In genomic region chr6:32855467-32856174, GRCh38 we compare ENCODE assay signal across 10 cellular contexts. TPM values are rescaled to one million over a fixed set of nuclear protein-coding genes. Genes with fewer than 3 reads are reported as not detected.
A peak's percentile ranks its signal among the peaks of the same experiment; 100 is the strongest.
DNase-seq lines count a peak whose midpoint lies in the region; ATAC-seq and TF ChIP-seq lines count a peak whose summit lies in the region.
"Had no signal": no experiment of that assay in that cellular context is flagged by ENCODE, and none has a peak within 500 bp of the region (broad histone marks: within the 10 kb centered on the region; RNA-seq: fewer than 3 reads in every experiment).

No MANE protein-coding gene starts in this region.

- H3K9me3 ChIP-seq in breast epithelium (no peaks in the 10 kb centered on the region), uterus (no peaks in the 10 kb centered on the region), BE2C (no peaks in the 10 kb centered on the region)

- H3K36me3 ChIP-seq in breast epithelium (no peaks in the 10 kb centered on the region), uterus (no peaks in the 10 kb centered on the region), BE2C (no peaks in the 10 kb centered on the region)

- no TSS peak for BruUV-seq in MCF 10A (replicated peaks; lab: Mats Ljungman, UMichigan)

- H3K4me3 ChIP-seq in breast epithelium (no peak overlapping the region), uterus (no peak overlapping the region), BE2C (ENCODE audit: low read depth, low read length) (no peak overlapping the region)

- H3K9me3 Mint-ChIP-seq in MCF 10A (ENCODE audit: unreplicated experiment) (no peaks in the 10 kb centered on the region), memory B cell (no peaks in the 10 kb centered on the region)
- H3K9me3 Mint-ChIP-seq in activated T-helper 1 cell treated with anti-CD3 and anti-CD28 coated beads, Interleukin-12 subunit alpha, Interleukin-12 subunit beta, Interleukin-2, Interleukin-4 antibody, amounts not matched to agents 30 ng/mL and 10 ng/mL and 1 ng/mL, durations not matched to agents 14 hours and 24 hours and 36 hours = no peaks in the 10 kb centered on the region

- H3K27ac ChIP-seq in breast epithelium = peak overlapping the region; percentile 96 to 100
- H3K27ac ChIP-seq in uterus = peak overlapping the region; percentile 97 to 99

- TF ChIP-seq CTCF in breast epithelium (IDR thresholded peaks at IDR 0.05) (no peak), MCF 10A (IDR thresholded peaks at IDR 0.05; ENCODE audit: unreplicated experiment) (no peak), uterus (IDR thresholded peaks at IDR 0.05) (no peak), BE2C (IDR thresholded peaks at IDR 0.05; ENCODE audit: low read depth, low read length) (no peak)

- CTCF ChIA-PET in MCF 10A (lab: Yijun Ruan, JAX) = interaction anchor here (0.5 to 5.7 kb wide), 11 partner anchors 13 to 683 kb away, joined by 3 to 110 read pairs (median 3); partner anchors contain the start of gene TAP2

- H3K4me3 Mint-ChIP-seq in MCF 10A (ENCODE audit: unreplicated experiment) (no peak overlapping the region), memory B cell (peak overlapping the region; percentile 100)
- H3K4me3 Mint-ChIP-seq in activated T-helper 1 cell treated with anti-CD3 and anti-CD28 coated beads, Interleukin-12 subunit alpha, Interleukin-12 subunit beta, Interleukin-2, Interleukin-4 antibody, amounts not matched to agents 30 ng/mL and 10 ng/mL and 1 ng/mL, durations not matched to agents 14 hours and 24 hours and 36 hours = peak overlapping the region; percentile 98

- H3K36me3 Mint-ChIP-seq in MCF 10A (ENCODE audit: insufficient read depth, unreplicated experiment) = peaks cover 7% of the 10 kb centered on the region
- H3K36me3 Mint-ChIP-seq in activated T-helper 1 cell treated with anti-CD3 and anti-CD28 coated beads, Interleukin-12 subunit alpha, Interleukin-12 subunit beta, Interleukin-2, Interleukin-4 antibody, amounts not matched to agents 30 ng/mL and 10 ng/mL and 1 ng/mL, durations not matched to agents 14 hours and 24 hours and 36 hours (ENCODE audit: low read depth) = peaks cover 75% of the 10 kb centered on the region
- H3K36me3 Mint-ChIP-seq in memory B cell = peaks cover 48% of the 10 kb centered on the region

- intact Hi-C loops in breast epithelium (cut with DNase I; ENCODE audit: low total_unique reads) (no loop called here), MCF 10A (cut with micrococcal nuclease) (no loop called here), uterus (cut with DNase I; ENCODE audit: low total_unique reads) (no loop called here)
- intact Hi-C loops in activated T-helper 1 cell treated with anti-CD3 and anti-CD28 coated beads, Interleukin-12 subunit alpha, Interleukin-12 subunit beta, Interleukin-2, Interleukin-4 antibody, amounts not matched to agents 30 ng/mL and 10 ng/mL and 1 ng/mL, durations not matched to agents 14 hours and 24 hours and 36 hours (cut with micrococcal nuclease) = loop anchor here (10.0 kb wide), 1 partner anchor 1041 kb away; the partner anchor contains the start of genes HSPA1A and HSPA1L

- no peak for ATAC-seq in memory B cell (ENCODE audit: low read depth)
- no peak for ATAC-seq in HG02870 (IDR thresholded peaks at IDR 0.05; ENCODE audit: unreplicated experiment)

- no peaks in the 10 kb centered on the region for H3K27me3 Mint-ChIP-seq in MCF 10A (ENCODE audit: insufficient read depth, unreplicated experiment)
- no peaks in the 10 kb centered on the region for H3K27me3 Mint-ChIP-seq in activated T-helper 1 cell treated with anti-CD3 and anti-CD28 coated beads, Interleukin-12 subunit alpha, Interleukin-12 subunit beta, Interleukin-2, Interleukin-4 antibody, amounts not matched to agents 30 ng/mL and 10 ng/mL and 1 ng/mL, durations not matched to agents 14 hours and 24 hours and 36 hours (ENCODE audit: insufficient read depth)
- no peaks in the 10 kb centered on the region for H3K27me3 Mint-ChIP-seq in memory B cell

- DNase-seq in breast epithelium (ENCODE audit: low spot score in 2 of 2) = no peak
- DNase-seq in MCF 10A (ENCODE audit: unreplicated experiment) = no peak
- DNase-seq in activated T-helper 1 cell treated with anti-CD3 and anti-CD28 coated beads, Interleukin-12 subunit alpha, Interleukin-12 subunit beta, Interleukin-2, Interleukin-4 antibody, amounts not matched to agents 30 ng/mL and 10 ng/mL and 1 ng/mL, durations not matched to agents 14 hours and 24 hours and 36 hours (ENCODE audit: low spot score) = no peak
- DNase-seq in memory B cell (ENCODE audit: low spot score in 2 of 2) = no peak
- no peak for DNase-seq in uterus
- DNase-seq in BE2C = no peak
- no peak for DNase-seq in NCI-H128 (lab: John Stamatoyannopoulos, UW; ENCODE audit: unreplicated experiment)
- DNase-seq: NCI-H2171 treated with DMSO at 0.1 percent for 48 hours, Right ventricle myocardium superior had no signal

- H3K4me1 Mint-ChIP-seq in MCF 10A (ENCODE audit: insufficient read depth, unreplicated experiment) (peaks cover 25% of the 10 kb centered on the region), memory B cell (peaks cover 40% of the 10 kb centered on the region)
- peaks cover 70% of the 10 kb centered on the region for H3K4me1 Mint-ChIP-seq in activated T-helper 1 cell treated with anti-CD3 and anti-CD28 coated beads, Interleukin-12 subunit alpha, Interleukin-12 subunit beta, Interleukin-2, Interleukin-4 antibody, amounts not matched to agents 30 ng/mL and 10 ng/mL and 1 ng/mL, durations not matched to agents 14 hours and 24 hours and 36 hours (ENCODE audit: low read depth)

- H3K27me3 ChIP-seq in breast epithelium (no peaks in the 10 kb centered on the region), uterus (no peaks in the 10 kb centered on the region), BE2C (peaks cover 100% of the 10 kb centered on the region)

- TF ChIP-seq POLR2A in breast epithelium (IDR thresholded peaks at IDR 0.05) (no peak), uterus (IDR thresholded peaks at IDR 0.05) (no peak)

- POLR2A ChIA-PET in MCF 10A (lab: Yijun Ruan, JAX) = interaction anchor here (0.7 to 5.6 kb wide), 5 partner anchors 12 to 1581 kb away, joined by 3 to 111 read pairs (median 4); partner anchors contain the start of genes PSMB8 and TAP2

- H3K27ac Mint-ChIP-seq in MCF 10A (ENCODE audit: low read depth, unreplicated experiment) (no peak overlapping the region), memory B cell (peak overlapping the region; percentile 100)
- H3K27ac Mint-ChIP-seq in activated T-helper 1 cell treated with anti-CD3 and anti-CD28 coated beads, Interleukin-12 subunit alpha, Interleukin-12 subunit beta, Interleukin-2, Interleukin-4 antibody, amounts not matched to agents 30 ng/mL and 10 ng/mL and 1 ng/mL, durations not matched to agents 14 hours and 24 hours and 36 hours = peak overlapping the region; percentile 99

- H3K4me1 ChIP-seq in breast epithelium = no peaks in the 10 kb centered on the region
- H3K4me1 ChIP-seq in uterus = peaks cover 7 to 9% of the 10 kb centered on the region in 2 donors
- H3K4me1 ChIP-seq in BE2C = no peaks in the 10 kb centered on the region

RNA-seq across cellular contexts. Expression of gene PSMB9, which starts 1.6 kb away (rescaled TPM):
- total RNA-seq in breast epithelium (10 to 100 TPM; 16.8 to 25.9 (median 19.2) TPM), MCF 10A (2022) (3.5 and 4.4 TPM in 2 replicates), uterus (10 to 100 TPM; 14.0 to 50.7 (median 38.6) TPM)
- total RNA-seq in activated T-helper 1 cell treated with anti-CD3 and anti-CD28 coated beads, Interleukin-12 subunit alpha, Interleukin-12 subunit beta, Interleukin-2, Interleukin-4 antibody, amounts not matched to agents 30 ng/mL and 10 ng/mL and 1 ng/mL, durations not matched to agents 14 hours and 24 hours and 36 hours = 249 and 253 TPM in 2 replicates
- polyA plus RNA-seq in BE2C (2012; ENCODE audit: insufficient read depth, insufficient read length, low read depth) = not detected

RNA-seq across cellular contexts. Expression of gene TAP1, which starts 2.1 kb away (rescaled TPM):
- 10 to 100 TPM; 24.2 to 40.6 (median 28.7) TPM for total RNA-seq in breast epithelium
- 32.3 and 35.2 TPM in 2 replicates for total RNA-seq in MCF 10A (2022)
- total RNA-seq in activated T-helper 1 cell treated with anti-CD3 and anti-CD28 coated beads, Interleukin-12 subunit alpha, Interleukin-12 subunit beta, Interleukin-2, Interleukin-4 antibody, amounts not matched to agents 30 ng/mL and 10 ng/mL and 1 ng/mL, durations not matched to agents 14 hours and 24 hours and 36 hours = 284 and 290 TPM in 2 replicates
- total RNA-seq in uterus = 10 to 100 TPM; 18.2 to 62.2 (median 26.5) TPM
- polyA plus RNA-seq in BE2C (2012; ENCODE audit: insufficient read depth, insufficient read length, low read depth) = 0.66 TPM

RNA-seq across cellular contexts. Expression of gene PSMB8, which starts 11.8 kb away (rescaled TPM):
- total RNA-seq in breast epithelium = 10 to 100 TPM; 36.0 to 47.3 (median 44.9) TPM
- 34.1 and 47.3 TPM in 2 replicates for total RNA-seq in MCF 10A (2022)
- 353 and 358 TPM in 2 replicates for total RNA-seq in activated T-helper 1 cell treated with anti-CD3 and anti-CD28 coated beads, Interleukin-12 subunit alpha, Interleukin-12 subunit beta, Interleukin-2, Interleukin-4 antibody, amounts not matched to agents 30 ng/mL and 10 ng/mL and 1 ng/mL, durations not matched to agents 14 hours and 24 hours and 36 hours
- total RNA-seq in uterus = 10 to 100 TPM; 23.5 to 60.1 (median 27.2) TPM
- 2.6 TPM for polyA plus RNA-seq in BE2C (2012; ENCODE audit: insufficient read depth, insufficient read length, low read depth)

RNA-seq across cellular contexts. Expression of gene TAP2, which starts 17.1 kb away (rescaled TPM):
- total RNA-seq in breast epithelium (10 to 100 TPM in 1 of 3 donors, 1 to 10 TPM in 2; 7.7 to 18.0 (median 9.5) TPM), MCF 10A (2022) (43.3 and 61.2 TPM in 2 replicates), uterus (10 to 100 TPM in 2 of 4 donors, 1 to 10 TPM in 2; 3.0 to 42.4 (median 21.5) TPM)
- total RNA-seq in activated T-helper 1 cell treated with anti-CD3 and anti-CD28 coated beads, Interleukin-12 subunit alpha, Interleukin-12 subunit beta, Interleukin-2, Interleukin-4 antibody, amounts not matched to agents 30 ng/mL and 10 ng/mL and 1 ng/mL, durations not matched to agents 14 hours and 24 hours and 36 hours = 160 and 167 TPM in 2 replicates
- 11.9 TPM for polyA plus RNA-seq in BE2C (2012; ENCODE audit: insufficient read depth, insufficient read length, low read depth)

RNA-seq across cellular contexts. Expression of gene HLA-DOB, which starts 38.8 kb away (rescaled TPM):
- total RNA-seq in breast epithelium (1 to 10 TPM in 2 of 3 donors, not detected in 1; 1.5 to 2.0 TPM), MCF 10A (2022) (0.56 and 0.79 TPM in 2 replicates), uterus (under 1 TPM in 2 of 4 donors, not detected in 2; 0.28 to 0.82 TPM)
- 4.2 and 4.3 TPM in 2 replicates for total RNA-seq in activated T-helper 1 cell treated with anti-CD3 and anti-CD28 coated beads, Interleukin-12 subunit alpha, Interleukin-12 subunit beta, Interleukin-2, Interleukin-4 antibody, amounts not matched to agents 30 ng/mL and 10 ng/mL and 1 ng/mL, durations not matched to agents 14 hours and 24 hours and 36 hours
- not detected for polyA plus RNA-seq in BE2C (2012; ENCODE audit: insufficient read depth, insufficient read length, low read depth)
- total RNA-seq: Right ventricle myocardium superior had no signal
